1 cellular context compared by ENCODE assay signal in the genomic region with DNA sequence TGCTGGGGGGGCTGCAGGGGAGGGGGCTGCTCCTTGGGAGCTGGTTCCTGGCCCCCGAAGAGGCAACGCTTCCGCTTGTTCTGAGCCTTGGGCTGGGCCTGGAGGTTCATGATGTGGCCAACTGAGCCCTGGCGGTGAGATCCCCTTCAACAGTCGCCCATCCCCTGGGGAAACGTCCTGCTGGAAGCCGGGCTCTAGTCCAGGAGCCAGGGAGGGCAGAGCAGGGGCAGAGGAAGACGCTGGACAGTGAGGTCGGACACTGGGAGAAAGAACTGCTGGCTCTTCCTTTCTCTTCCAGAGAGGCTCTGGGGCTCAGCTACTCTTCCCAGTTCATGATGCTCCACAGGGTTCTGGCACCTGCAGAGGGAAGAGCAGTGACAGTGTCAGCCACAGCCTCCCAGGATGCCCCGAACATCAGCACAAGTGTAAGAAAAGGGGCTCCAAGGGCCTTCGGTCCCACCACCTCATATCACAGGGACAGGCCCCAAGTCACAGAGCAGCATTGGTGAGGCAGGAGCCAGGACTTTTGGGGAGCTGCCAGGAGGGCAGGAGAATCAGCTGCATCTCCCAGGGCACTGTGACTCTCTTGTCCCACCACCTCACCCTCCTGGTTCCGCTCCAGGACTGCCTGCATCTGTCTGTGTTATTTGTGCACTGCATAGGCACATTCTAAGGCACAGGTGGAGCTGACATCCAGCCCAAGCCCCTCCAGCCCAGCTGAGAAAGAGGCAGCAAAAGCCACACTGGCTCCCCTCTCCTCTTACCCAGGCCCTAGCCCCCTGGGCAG.
TF ChIP-seq lines count a peak whose summit lies in the region.

No MANE protein-coding gene starts in this region.

TF ChIP-seq in GM23338, 12 proteins besides CTCF, POLR2A, EP300 and RAD21 (continued from another document):
- TF ChIP-seq, protein P1, sequence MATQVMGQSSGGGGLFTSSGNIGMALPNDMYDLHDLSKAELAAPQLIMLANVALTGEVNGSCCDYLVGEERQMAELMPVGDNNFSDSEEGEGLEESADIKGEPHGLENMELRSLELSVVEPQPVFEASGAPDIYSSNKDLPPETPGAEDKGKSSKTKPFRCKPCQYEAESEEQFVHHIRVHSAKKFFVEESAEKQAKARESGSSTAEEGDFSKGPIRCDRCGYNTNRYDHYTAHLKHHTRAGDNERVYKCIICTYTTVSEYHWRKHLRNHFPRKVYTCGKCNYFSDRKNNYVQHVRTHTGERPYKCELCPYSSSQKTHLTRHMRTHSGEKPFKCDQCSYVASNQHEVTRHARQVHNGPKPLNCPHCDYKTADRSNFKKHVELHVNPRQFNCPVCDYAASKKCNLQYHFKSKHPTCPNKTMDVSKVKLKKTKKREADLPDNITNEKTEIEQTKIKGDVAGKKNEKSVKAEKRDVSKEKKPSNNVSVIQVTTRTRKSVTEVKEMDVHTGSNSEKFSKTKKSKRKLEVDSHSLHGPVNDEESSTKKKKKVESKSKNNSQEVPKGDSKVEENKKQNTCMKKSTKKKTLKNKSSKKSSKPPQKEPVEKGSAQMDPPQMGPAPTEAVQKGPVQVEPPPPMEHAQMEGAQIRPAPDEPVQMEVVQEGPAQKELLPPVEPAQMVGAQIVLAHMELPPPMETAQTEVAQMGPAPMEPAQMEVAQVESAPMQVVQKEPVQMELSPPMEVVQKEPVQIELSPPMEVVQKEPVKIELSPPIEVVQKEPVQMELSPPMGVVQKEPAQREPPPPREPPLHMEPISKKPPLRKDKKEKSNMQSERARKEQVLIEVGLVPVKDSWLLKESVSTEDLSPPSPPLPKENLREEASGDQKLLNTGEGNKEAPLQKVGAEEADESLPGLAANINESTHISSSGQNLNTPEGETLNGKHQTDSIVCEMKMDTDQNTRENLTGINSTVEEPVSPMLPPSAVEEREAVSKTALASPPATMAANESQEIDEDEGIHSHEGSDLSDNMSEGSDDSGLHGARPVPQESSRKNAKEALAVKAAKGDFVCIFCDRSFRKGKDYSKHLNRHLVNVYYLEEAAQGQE (IDR thresholded peaks at IDR 0.05; ENCODE audit: unreplicated experiment) = no peak
- TF ChIP-seq ZNF114 (CRISPR knock-in tag; IDR thresholded peaks at IDR 0.05) (no peak), ETS1 (IDR thresholded peaks at IDR 0.05) (no peak), NANOG (IDR thresholded peaks at IDR 0.05; ENCODE audit: borderline replicate concordance) (no peak), EZH2phosphoT487 (IDR thresholded peaks at IDR 0.05; ENCODE audit: unreplicated experiment) (no peak), STAT1 (IDR thresholded peaks at IDR 0.05; ENCODE audit: unreplicated experiment) (no peak), CREB1 (CRISPR knock-in tag; IDR thresholded peaks at IDR 0.05; ENCODE audit: low read depth) (no peak)
